In the genomic region with DNA sequence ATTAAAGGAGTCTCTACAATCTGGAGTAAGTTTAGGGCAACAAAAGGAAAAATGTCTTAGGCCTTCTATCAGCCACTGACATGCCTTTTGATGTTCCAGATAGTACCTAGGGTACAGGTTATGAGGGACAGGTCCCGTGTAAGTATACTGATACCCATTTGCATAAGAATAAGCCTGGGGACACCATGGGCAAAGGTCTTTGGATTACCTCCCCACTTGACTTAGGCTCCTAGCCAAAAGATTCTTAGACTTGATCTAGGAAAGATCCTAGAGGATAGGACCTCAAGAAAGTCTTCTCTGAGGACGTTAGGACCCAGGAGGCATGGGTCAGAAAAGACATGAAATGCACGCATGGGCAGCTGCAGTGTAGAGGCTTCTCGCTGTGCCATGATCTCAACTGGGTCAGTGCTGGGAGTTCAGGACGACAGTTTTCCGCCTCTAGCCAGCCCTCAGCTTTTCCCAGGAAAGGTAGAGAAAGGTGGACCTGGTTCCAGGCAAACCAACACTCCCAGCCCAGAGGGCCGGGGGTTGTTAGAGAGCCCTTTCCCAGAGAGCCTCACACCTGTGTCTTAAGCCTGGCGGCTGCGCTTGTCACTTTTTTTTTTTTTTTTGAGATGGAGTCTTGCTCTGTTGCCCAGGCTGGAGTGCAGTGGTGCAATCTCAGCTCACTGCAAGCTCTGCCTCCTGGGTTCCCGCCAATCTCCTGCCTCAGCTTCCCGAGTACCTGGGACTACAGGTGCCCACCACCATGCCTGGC, we compare ENCODE assay signal across 10 cellular contexts. TPM values are rescaled to one million over a fixed set of nuclear protein-coding genes. Genes with fewer than 3 reads are reported as not detected.
A peak's percentile ranks its signal among the peaks of the same experiment; 100 is the strongest.
DNase-seq lines count a peak whose midpoint lies in the region; ATAC-seq and TF ChIP-seq lines count a peak whose summit lies in the region.
"Had no signal": no experiment of that assay in that cellular context is flagged by ENCODE, and none has a peak within 500 bp of the region (broad histone marks: within the 10 kb centered on the region; RNA-seq: fewer than 3 reads in every experiment).

No MANE protein-coding gene starts in this region.

- peak overlapping the region; percentile 87 for H3K27ac Mint-ChIP-seq in activated CD4-positive, alpha-beta memory T cell treated with anti-CD3 and anti-CD28 coated beads, Interleukin-2, amount 10 ng/mL, durations not matched to agents 7 days and 5 days
- no peak overlapping the region for H3K27ac Mint-ChIP-seq in HFFc6

- no peak for TF ChIP-seq POLR2A in upper lobe of left lung (IDR thresholded peaks at IDR 0.05)

- H3K27me3 ChIP-seq in right cardiac atrium (ENCODE audit: control insufficient read depth, insufficient read depth): no peaks in the 10 kb centered on the region
- H3K27me3 ChIP-seq in left lung: no peaks in the 10 kb centered on the region
- no peaks in the 10 kb centered on the region for H3K27me3 ChIP-seq in upper lobe of left lung

- POLR2A ChIA-PET in activated CD4-positive, alpha-beta memory T cell treated with anti-CD3 and anti-CD28 coated beads, Interleukin-2, amount 10 ng/mL, durations not matched to agents 7 days and 5 days (lab: Charles Lee): interaction anchor here (0.6 to 1.0 kb wide), 2 partner anchors 27 to 274 kb away, joined by 3 to 4 read pairs; no protein-coding TSS in a partner anchor

- H3K4me1 ChIP-seq in right cardiac atrium (ENCODE audit: control insufficient read depth, insufficient read depth, low read length) (no peaks in the 10 kb centered on the region), left lung (peaks cover 0 to 23% of the 10 kb centered on the region in 2 donors), upper lobe of left lung (peaks cover 0 to 12% (median 6%) of the 10 kb centered on the region in 4 donors)

- peak overlapping the region; percentile 12 for H3K27ac ChIP-seq in right cardiac atrium (ENCODE audit: low read length)
- H3K27ac ChIP-seq in left lung: peak overlapping the region in 1 of 2 donors; percentile 23
- peak overlapping the region in 2 of 4 donors; percentile 70 to 77 for H3K27ac ChIP-seq in upper lobe of left lung

- H3K9me3 ChIP-seq in right cardiac atrium (ENCODE audit: control insufficient read depth, low read length) (no peaks in the 10 kb centered on the region), left lung (peaks cover 0 to 1% of the 10 kb centered on the region in 2 donors), upper lobe of left lung (peaks cover 0 to 2% (median 0%) of the 10 kb centered on the region in 4 donors)

- peaks cover 5% of the 10 kb centered on the region for H3K36me3 Mint-ChIP-seq in activated CD4-positive, alpha-beta memory T cell treated with anti-CD3 and anti-CD28 coated beads, Interleukin-2, amount 10 ng/mL, durations not matched to agents 7 days and 5 days (ENCODE audit: low read depth)
- H3K36me3 Mint-ChIP-seq in HFFc6 (ENCODE audit: low read depth): peaks cover 9% of the 10 kb centered on the region

- H3K4me3 Mint-ChIP-seq in activated CD4-positive, alpha-beta memory T cell treated with anti-CD3 and anti-CD28 coated beads, Interleukin-2, amount 10 ng/mL, durations not matched to agents 7 days and 5 days: peak overlapping the region; percentile 91
- H3K4me3 Mint-ChIP-seq in HFFc6: no peak overlapping the region

- WGBS in right cardiac atrium: 85% methylated on average over 11 of the region's 11 CpGs
- 84 to 89% methylated on average over 7 to 10 of the region's 11 CpGs for WGBS in upper lobe of left lung, 2 donors

- no peak for TF ChIP-seq EP300 in upper lobe of left lung (IDR thresholded peaks at IDR 0.05)

- CTCF ChIA-PET in activated CD4-positive, alpha-beta memory T cell treated with anti-CD3 and anti-CD28 coated beads, Interleukin-2, amount 10 ng/mL, durations not matched to agents 7 days and 5 days (lab: Charles Lee): no interaction called here

- H3K9me3 Mint-ChIP-seq in activated CD4-positive, alpha-beta memory T cell treated with anti-CD3 and anti-CD28 coated beads, Interleukin-2, amount 10 ng/mL, durations not matched to agents 7 days and 5 days: peaks cover 3% of the 10 kb centered on the region
- H3K9me3 Mint-ChIP-seq in HFFc6: peaks cover 1% of the 10 kb centered on the region

- H3K27me3 Mint-ChIP-seq in activated CD4-positive, alpha-beta memory T cell treated with anti-CD3 and anti-CD28 coated beads, Interleukin-2, amount 10 ng/mL, durations not matched to agents 7 days and 5 days: no peaks in the 10 kb centered on the region
- peaks cover 5% of the 10 kb centered on the region for H3K27me3 Mint-ChIP-seq in HFFc6 (ENCODE audit: insufficient read depth)

- peaks cover 22% of the 10 kb centered on the region for H3K4me1 Mint-ChIP-seq in activated CD4-positive, alpha-beta memory T cell treated with anti-CD3 and anti-CD28 coated beads, Interleukin-2, amount 10 ng/mL, durations not matched to agents 7 days and 5 days
- peaks cover 6% of the 10 kb centered on the region for H3K4me1 Mint-ChIP-seq in HFFc6 (ENCODE audit: low read depth)

- no peak for DNase-seq in right cardiac atrium
- no peak for DNase-seq in left cardiac atrium
- DNase-seq in activated CD4-positive, alpha-beta memory T cell treated with anti-CD3 and anti-CD28 coated beads, Interleukin-2, amount 10 ng/mL, durations not matched to agents 7 days and 5 days: no peak
- DNase-seq in left lung: no peak
- DNase-seq in upper lobe of left lung: no peak
- no peak for DNase-seq in HFFc6
- no peak for DNase-seq in GM20000 (ENCODE audit: low spot score)
- DNase-seq: cortex of kidney, retina had no signal

- H3K4me3 ChIP-seq in right cardiac atrium (ENCODE audit: low read length) (peak overlapping the region; percentile 33), left lung (peak overlapping the region; percentile 1 to 50), upper lobe of left lung (peak overlapping the region in 3 of 4 donors; percentile 30 to 48 (median 31))

- H3K36me3 ChIP-seq in left lung (no peaks in the 10 kb centered on the region), upper lobe of left lung (no peaks in the 10 kb centered on the region)

- intact Hi-C loops in right cardiac atrium (cut with DNase I) (no loop called here), left cardiac atrium (cut with DNase I) (no loop called here), left lung (cut with DNase I) (no loop called here)

- no peak for ATAC-seq in right cardiac atrium
- no peak for ATAC-seq in left cardiac atrium
- ATAC-seq in left lung: no peak
- no peak for ATAC-seq in upper lobe of left lung (ENCODE audit: low FRiP score in 2 of 2)
- no peak for ATAC-seq in HG02763 (IDR thresholded peaks at IDR 0.05; ENCODE audit: unreplicated experiment)

- TF ChIP-seq CTCF in left lung (IDR thresholded peaks at IDR 0.05): no peak
- TF ChIP-seq CTCF in upper lobe of left lung (IDR thresholded peaks at IDR 0.05): no peak
- no peak for TF ChIP-seq CTCF in HFFc6 (IDR thresholded peaks at IDR 0.05)
- no peak for TF ChIP-seq CTCF in GM20000 (IDR thresholded peaks at IDR 0.05; ENCODE audit: extremely low read depth, missing control alignments)

RNA-seq across cellular contexts. Expression of gene MSTO1, which starts 26.6 kb away (rescaled TPM):
- total RNA-seq in right cardiac atrium: 10 to 100 TPM; 13.5 to 28.2 (median 16.8) TPM
- polyA plus RNA-seq in right cardiac atrium: 11.5 TPM
- 10 to 100 TPM; 16.0 to 31.6 TPM for total RNA-seq in left cardiac atrium
- total RNA-seq in activated CD4-positive, alpha-beta memory T cell treated with anti-CD3 and anti-CD28 coated beads, Interleukin-2, amount 10 ng/mL, durations not matched to agents 7 days and 5 days: 10 to 100 TPM; 43.4 to 43.6 TPM
- 10 to 100 TPM; 27.2 to 44.4 TPM for total RNA-seq in left lung
- 10 to 100 TPM; 17.4 to 82.8 (median 27.2) TPM for total RNA-seq in upper lobe of left lung
- 10 to 100 TPM; 34.8 to 40.5 (median 37.5) TPM for total RNA-seq in HFFc6 (2021; fragmentation: NEBNext Ultra II Directional; extraction: Animal tissue kit (Norgen Biotek cat#: 25700))

RNA-seq across cellular contexts. Expression of gene YY1AP1, which starts 52.0 kb away (rescaled TPM):
- 10 to 100 TPM; 65.7 to 96.9 (median 71.8) TPM for total RNA-seq in right cardiac atrium
- polyA plus RNA-seq in right cardiac atrium: 31.9 TPM
- 10 to 100 TPM; 47.5 to 63.7 TPM for total RNA-seq in left cardiac atrium
- total RNA-seq in activated CD4-positive, alpha-beta memory T cell treated with anti-CD3 and anti-CD28 coated beads, Interleukin-2, amount 10 ng/mL, durations not matched to agents 7 days and 5 days: 10 to 100 TPM; 75.2 to 80.2 TPM
- total RNA-seq in left lung: 10 to 100 TPM; 43.7 to 65.1 TPM
- total RNA-seq in upper lobe of left lung: 100 to 1,000 TPM in 3 of 6 donors, 10 to 100 TPM in 3; 49.3 to 225 (median 89.9) TPM
- total RNA-seq in HFFc6 (2021; fragmentation: NEBNext Ultra II Directional; extraction: Animal tissue kit (Norgen Biotek cat#: 25700)): 10 to 100 TPM; 39.6 to 50.7 (median 42.0) TPM

RNA-seq across cellular contexts. Expression of gene DAP3, which starts 52.3 kb away (rescaled TPM):
- total RNA-seq in right cardiac atrium (10 to 100 TPM; 83.5 to 91.6 (median 87.7) TPM), left cardiac atrium (10 to 100 TPM; 85.1 to 96.0 TPM), left lung (100 to 1,000 TPM in 1 of 2 donors, 10 to 100 TPM in 1; 71.7 to 102 TPM), upper lobe of left lung (100 to 1,000 TPM in 3 of 6 donors, 10 to 100 TPM in 3; 60.8 to 233 (median 100) TPM)
- 91.9 TPM for polyA plus RNA-seq in right cardiac atrium
- total RNA-seq in activated CD4-positive, alpha-beta memory T cell treated with anti-CD3 and anti-CD28 coated beads, Interleukin-2, amount 10 ng/mL, durations not matched to agents 7 days and 5 days: 100 to 1,000 TPM; 119 to 123 TPM
- 100 to 1,000 TPM; 100 to 110 (median 104) TPM for total RNA-seq in HFFc6 (2021; fragmentation: NEBNext Ultra II Directional; extraction: Animal tissue kit (Norgen Biotek cat#: 25700))
